9 cellular contexts compared by ENCODE assay signal in the genomic region with DNA sequence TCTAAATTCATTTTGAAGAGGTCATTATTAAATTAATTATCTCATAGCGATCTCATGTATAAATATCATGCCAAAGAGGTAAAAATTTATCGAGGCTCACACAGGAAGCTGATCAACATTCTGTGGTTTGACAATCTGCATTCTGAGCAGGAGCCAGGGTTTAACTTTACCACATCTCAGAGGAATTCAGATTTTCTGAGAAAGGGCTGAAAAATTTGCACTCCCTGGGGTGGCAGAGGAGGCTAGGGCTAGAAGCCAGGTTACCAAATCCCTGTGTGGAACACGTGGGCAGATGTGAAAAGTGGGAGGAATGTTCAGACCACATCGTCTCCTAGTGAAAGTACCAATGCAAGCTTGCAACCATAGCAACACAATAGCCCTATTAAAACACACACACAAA.
DNase-seq lines count a peak whose midpoint lies in the region; ATAC-seq, FAIRE-seq and TF ChIP-seq lines count a peak whose summit lies in the region.
"Had no signal": no experiment of that assay in that cellular context is flagged by ENCODE, and none has a peak within 500 bp of the region (broad histone marks: within the 10 kb centered on the region; RNA-seq: fewer than 3 reads in every experiment).

No MANE protein-coding gene starts in this region.

- peak; percentile 52 for DNase-seq in activated naive CD4-positive, alpha-beta T cell treated with Interleukin-2 at 50 U/mL for 16 hours
- no peak for DNase-seq in activated naive CD4-positive, alpha-beta T cell treated with anti-CD3 and anti-CD28 coated beads, Interleukin-2, amount 50 U/mL, for 16 hours
- no peak for DNase-seq in lower lobe of right lung
- peak; percentile 85 for DNase-seq in urothelium cell line (ENCODE audit: low spot score)
- no peak for DNase-seq in prostate gland (ENCODE audit: low spot score)
- DNase-seq: DMS79 had no signal

- H3K36me3 ChIP-seq in lower lobe of right lung, result no peaks in the 10 kb centered on the region
- H3K36me3 ChIP-seq in prostate gland, result no peaks in the 10 kb centered on the region

- peak overlapping the region; percentile 56 for H3K4me3 Mint-ChIP-seq in activated naive CD8-positive, alpha-beta T cell

- no peaks in the 10 kb centered on the region for H3K27me3 Mint-ChIP-seq in activated naive CD8-positive, alpha-beta T cell

- H3K4me1 Mint-ChIP-seq in activated naive CD8-positive, alpha-beta T cell (ENCODE audit: low read depth), result peaks cover 80% of the 10 kb centered on the region

- H3K27me3 ChIP-seq in lower lobe of right lung (ENCODE audit: low read depth), result no peaks in the 10 kb centered on the region
- H3K27me3 ChIP-seq in prostate gland (replicated peaks; ENCODE audit: insufficient read depth), result no peaks in the 10 kb centered on the region

- no peak for TF ChIP-seq CTCF in lower lobe of right lung (IDR thresholded peaks at IDR 0.05)
- TF ChIP-seq CTCF in prostate gland (IDR thresholded peaks at IDR 0.05), result no peak

- H3K36me3 Mint-ChIP-seq in activated naive CD8-positive, alpha-beta T cell, result peaks cover 5% of the 10 kb centered on the region

- H3K4me3 ChIP-seq in lower lobe of right lung (no peak overlapping the region), prostate gland (no peak overlapping the region)

- intact Hi-C loops in lower lobe of right lung (cut with DNase I), result no loop called here
- intact Hi-C loops in prostate gland (cut with DNase I), result no loop called here

- WGBS in prostate gland, result 50% methylated on average over 4 of the region's 4 CpGs

- ATAC-seq in lower lobe of right lung, result peak; percentile 79 to 83
- no peak for ATAC-seq in HG03520 (IDR thresholded peaks at IDR 0.05; ENCODE audit: unreplicated experiment)
- ATAC-seq in GM19395 (IDR thresholded peaks at IDR 0.05; ENCODE audit: unreplicated experiment), result no peak

- peak; percentile 73 for FAIRE-seq in urothelium cell line (lab: Jason Lieb, UNC)

- H3K27ac Mint-ChIP-seq in activated naive CD8-positive, alpha-beta T cell, result peak overlapping the region; percentile 90

- TF ChIP-seq POLR2A in prostate gland (IDR thresholded peaks at IDR 0.05), result no peak

- peaks cover 15% of the 10 kb centered on the region for H3K4me1 ChIP-seq in lower lobe of right lung
- no peaks in the 10 kb centered on the region for H3K4me1 ChIP-seq in prostate gland (replicated peaks)

- H3K9me3 ChIP-seq in lower lobe of right lung (peaks cover 4% of the 10 kb centered on the region), prostate gland (no peaks in the 10 kb centered on the region)

- peaks cover 12% of the 10 kb centered on the region for H3K9me3 Mint-ChIP-seq in activated naive CD8-positive, alpha-beta T cell (ENCODE audit: low read depth)

- H3K27ac ChIP-seq in lower lobe of right lung, result peak overlapping the region; percentile 26
- H3K27ac ChIP-seq in prostate gland, result no peak overlapping the region

Comparison
In these comparisons a context has a peak if more than half of its experiments do, and no peak if none do; other contexts are left out.
1. DNase-seq: peak in activated naive CD4-positive, alpha-beta T cell treated with Interleukin-2 at 50 U/mL for 16 hours (single experiment) and urothelium cell line (single experiment); none in activated naive CD4-positive, alpha-beta T cell treated with anti-CD3 and anti-CD28 coated beads, Interleukin-2, amount 50 U/mL, for 16 hours (single experiment), lower lobe of right lung (single experiment) and prostate gland (single experiment).
2. ATAC-seq: peak in lower lobe of right lung (2 of 2); none in HG03520 (single experiment) and GM19395 (single experiment).